ENCODE assay signal across 1 cellular context in the genomic region with DNA sequence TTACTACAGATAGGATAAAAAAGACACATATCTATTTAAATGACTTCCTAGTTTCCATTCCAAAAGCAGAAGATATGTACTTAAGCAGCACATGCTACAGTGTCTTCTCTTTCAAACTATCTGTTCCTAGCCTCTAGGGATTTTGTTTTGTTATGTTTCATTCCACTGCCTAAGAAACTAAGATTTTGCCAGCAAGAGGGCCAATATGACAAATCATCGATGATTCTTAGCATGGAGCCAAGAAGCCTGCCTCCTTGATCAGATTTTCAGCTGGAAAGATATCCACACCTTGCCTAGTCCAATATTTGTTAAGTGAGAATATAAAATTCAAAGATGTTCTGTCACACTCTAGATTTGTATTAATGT.
TF ChIP-seq lines count a peak whose summit lies in the region.

No MANE protein-coding gene starts in this region.

TF ChIP-seq in liver, 16 proteins besides CTCF, POLR2A, EP300 and RAD21 (continued from another document):
- TF ChIP-seq, protein P1, sequence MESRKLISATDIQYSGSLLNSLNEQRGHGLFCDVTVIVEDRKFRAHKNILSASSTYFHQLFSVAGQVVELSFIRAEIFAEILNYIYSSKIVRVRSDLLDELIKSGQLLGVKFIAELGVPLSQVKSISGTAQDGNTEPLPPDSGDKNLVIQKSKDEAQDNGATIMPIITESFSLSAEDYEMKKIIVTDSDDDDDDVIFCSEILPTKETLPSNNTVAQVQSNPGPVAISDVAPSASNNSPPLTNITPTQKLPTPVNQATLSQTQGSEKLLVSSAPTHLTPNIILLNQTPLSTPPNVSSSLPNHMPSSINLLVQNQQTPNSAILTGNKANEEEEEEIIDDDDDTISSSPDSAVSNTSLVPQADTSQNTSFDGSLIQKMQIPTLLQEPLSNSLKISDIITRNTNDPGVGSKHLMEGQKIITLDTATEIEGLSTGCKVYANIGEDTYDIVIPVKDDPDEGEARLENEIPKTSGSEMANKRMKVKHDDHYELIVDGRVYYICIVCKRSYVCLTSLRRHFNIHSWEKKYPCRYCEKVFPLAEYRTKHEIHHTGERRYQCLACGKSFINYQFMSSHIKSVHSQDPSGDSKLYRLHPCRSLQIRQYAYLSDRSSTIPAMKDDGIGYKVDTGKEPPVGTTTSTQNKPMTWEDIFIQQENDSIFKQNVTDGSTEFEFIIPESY (IDR thresholded peaks at IDR 0.05) = no peak
- TF ChIP-seq, protein P2, sequence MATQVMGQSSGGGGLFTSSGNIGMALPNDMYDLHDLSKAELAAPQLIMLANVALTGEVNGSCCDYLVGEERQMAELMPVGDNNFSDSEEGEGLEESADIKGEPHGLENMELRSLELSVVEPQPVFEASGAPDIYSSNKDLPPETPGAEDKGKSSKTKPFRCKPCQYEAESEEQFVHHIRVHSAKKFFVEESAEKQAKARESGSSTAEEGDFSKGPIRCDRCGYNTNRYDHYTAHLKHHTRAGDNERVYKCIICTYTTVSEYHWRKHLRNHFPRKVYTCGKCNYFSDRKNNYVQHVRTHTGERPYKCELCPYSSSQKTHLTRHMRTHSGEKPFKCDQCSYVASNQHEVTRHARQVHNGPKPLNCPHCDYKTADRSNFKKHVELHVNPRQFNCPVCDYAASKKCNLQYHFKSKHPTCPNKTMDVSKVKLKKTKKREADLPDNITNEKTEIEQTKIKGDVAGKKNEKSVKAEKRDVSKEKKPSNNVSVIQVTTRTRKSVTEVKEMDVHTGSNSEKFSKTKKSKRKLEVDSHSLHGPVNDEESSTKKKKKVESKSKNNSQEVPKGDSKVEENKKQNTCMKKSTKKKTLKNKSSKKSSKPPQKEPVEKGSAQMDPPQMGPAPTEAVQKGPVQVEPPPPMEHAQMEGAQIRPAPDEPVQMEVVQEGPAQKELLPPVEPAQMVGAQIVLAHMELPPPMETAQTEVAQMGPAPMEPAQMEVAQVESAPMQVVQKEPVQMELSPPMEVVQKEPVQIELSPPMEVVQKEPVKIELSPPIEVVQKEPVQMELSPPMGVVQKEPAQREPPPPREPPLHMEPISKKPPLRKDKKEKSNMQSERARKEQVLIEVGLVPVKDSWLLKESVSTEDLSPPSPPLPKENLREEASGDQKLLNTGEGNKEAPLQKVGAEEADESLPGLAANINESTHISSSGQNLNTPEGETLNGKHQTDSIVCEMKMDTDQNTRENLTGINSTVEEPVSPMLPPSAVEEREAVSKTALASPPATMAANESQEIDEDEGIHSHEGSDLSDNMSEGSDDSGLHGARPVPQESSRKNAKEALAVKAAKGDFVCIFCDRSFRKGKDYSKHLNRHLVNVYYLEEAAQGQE (IDR thresholded peaks at IDR 0.05) = no peak
- TF ChIP-seq HNF4G (IDR thresholded peaks at IDR 0.05) (no peak), YY1 (IDR thresholded peaks at IDR 0.05) (no peak)
